In genomic region chr4:121072080-121072835, GRCh38 we compare ENCODE assay signal across 8 cellular contexts. TPM values are rescaled to one million over a fixed set of nuclear protein-coding genes. Genes with fewer than 3 reads are reported as not detected.
DNase-seq lines count a peak whose midpoint lies in the region; ATAC-seq, FAIRE-seq and TF ChIP-seq lines count a peak whose summit lies in the region.

NDNF (minus strand) TSS chr4:121072535; CDS start chr4:121045837, 26,698 bp downstream.

- CTCF ChIA-PET in T-cell (lab: Charles Lee) (interaction anchor here (0.7 kb wide), 2 partner anchors 23 to 24 kb away, joined by 3 read pairs; no protein-coding TSS in a partner anchor), MCF 10A (lab: Yijun Ruan, JAX) (interaction anchor here (0.5 to 0.9 kb wide), 4 partner anchors 22 to 698 kb away, joined by 3 read pairs; no protein-coding TSS in a partner anchor)

- H3K9me3 Mint-ChIP-seq in T-cell = no peaks in the 10 kb centered on the region
- no peaks in the 10 kb centered on the region for H3K9me3 Mint-ChIP-seq in MCF 10A (ENCODE audit: unreplicated experiment)

- no peak for FAIRE-seq in D721Med (lab: Jason Lieb, UNC)

- no peak for TF ChIP-seq CTCF in MCF 10A (IDR thresholded peaks at IDR 0.05; ENCODE audit: unreplicated experiment)
- TF ChIP-seq CTCF in spleen (IDR thresholded peaks at IDR 0.05 in 8 of 11, conservative IDR thresholded peaks at IDR 0.05 in 3 of 11) = no peak
- no peak for TF ChIP-seq CTCF in D721Med (IDR thresholded peaks at IDR 0.05; ENCODE audit: insufficient read depth, missing control alignments)

- H3K9me3 ChIP-seq in spleen = no peaks in the 10 kb centered on the region

- H3K36me3 Mint-ChIP-seq in T-cell = no peaks in the 10 kb centered on the region
- no peaks in the 10 kb centered on the region for H3K36me3 Mint-ChIP-seq in MCF 10A (ENCODE audit: insufficient read depth, unreplicated experiment)

- BruUV-seq in MCF 10A (replicated peaks; lab: Mats Ljungman, UMichigan) = no TSS peak

- H3K36me3 ChIP-seq in H7 (replicated peaks; ENCODE audit: control insufficient read depth, insufficient read depth, low read length) (no peaks in the 10 kb centered on the region), spleen (no peaks in the 10 kb centered on the region)

- ATAC-seq in T-cell (replicated peaks in 1 of 4) = peak; percentile 57 to 75 (median 64)

- intact Hi-C loops in MCF 10A (cut with micrococcal nuclease) = no loop called here
- intact Hi-C loops in spleen (cut with DNase I; ENCODE audit: low total_unique reads) = no loop called here

- POLR2A ChIA-PET in T-cell (lab: Charles Lee) = interaction anchor here in 1 of 2 donors (0.6 kb wide), 1 partner anchor 1617 kb away, joined by 6 read pairs; no protein-coding TSS in a partner anchor
- POLR2A ChIA-PET in MCF 10A (lab: Yijun Ruan, JAX) = no interaction called here

- H3K27ac ChIP-seq in spleen = no peak within 1 kb of the TSS

- WGBS in spleen, 5 donors = 0 to 3% (median 1%) methylated on average over 35 to 70 of the region's 70 CpGs

- peak within 1 kb of the TSS; percentile 66 for H3K4me3 ChIP-seq in H7 (ENCODE audit: insufficient read depth, low read depth, low read length)
- peak within 1 kb of the TSS; percentile 10 to 73 (median 46) for H3K4me3 ChIP-seq in spleen

- no peak for TF ChIP-seq POLR2A in spleen (IDR thresholded peaks at IDR 0.05)

- H3K27ac Mint-ChIP-seq in T-cell (peak within 1 kb of the TSS in 1 of 2 donors; percentile 39), MCF 10A (ENCODE audit: low read depth, unreplicated experiment) (no peak within 1 kb of the TSS)

- DNase-seq in AG20443 (ENCODE audit: low spot score) (peak; percentile 67), H7 (peak; percentile 72), T-cell (peak in 22 of 34 experiments; percentile 2 to 46 (median 22)), MCF 10A (ENCODE audit: unreplicated experiment) (peak; percentile 29), iris pigment epithelial cell (ENCODE audit: low read depth) (peak; percentile 36), spleen (no peak), germinal center (ENCODE audit: low spot score) (no peak), D721Med (ENCODE audit: insufficient read length, low spot score) (no peak)

- peaks cover 18 to 31% (median 28%) of the 10 kb centered on the region in 3 donors for H3K4me1 Mint-ChIP-seq in T-cell
- peaks cover 5% of the 10 kb centered on the region for H3K4me1 Mint-ChIP-seq in MCF 10A (ENCODE audit: insufficient read depth, unreplicated experiment)

- peaks cover 4 to 31% (median 23%) of the 10 kb centered on the region in 6 donors for H3K4me1 ChIP-seq in spleen

- H3K4me3 Mint-ChIP-seq in T-cell (peak within 1 kb of the TSS; percentile 78 to 90 (median 81)), MCF 10A (ENCODE audit: unreplicated experiment) (peak within 1 kb of the TSS; percentile 78)

- H3K27me3 ChIP-seq in H7 (ENCODE audit: control insufficient read depth, insufficient read depth, low read length) (peaks cover 43% of the 10 kb centered on the region), spleen (replicated peaks in 1 of 7) (peaks cover 0 to 89% (median 47%) of the 10 kb centered on the region in 7 donors)

- H3K27me3 Mint-ChIP-seq in T-cell (peaks cover 50 to 66% of the 10 kb centered on the region in 2 donors), MCF 10A (ENCODE audit: insufficient read depth, unreplicated experiment) (peaks cover 10% of the 10 kb centered on the region)

RNA-seq across cellular contexts. Expression of gene NDNF, which starts in this region (rescaled TPM):
- total RNA-seq in H7 (2014; rRNA removed; shearing (Covaris generic)) = 1.6 and 3.4 TPM in 2 replicates
- total RNA-seq in T-cell = under 1 TPM in 3 of 5 donors, not detected in 2; 0.36 to 0.47 (median 0.41) TPM
- 0.42 TPM in 1 of 2 replicates, not detected in the other for total RNA-seq in MCF 10A (2022)
- total RNA-seq in spleen = under 1 TPM in 4 of 7 donors, not detected in 3; 0.20 to 0.82 (median 0.33) TPM
- polyA plus RNA-seq in spleen = under 1 TPM; 0.03 to 0.15 (median 0.08) TPM

Comparison
In these comparisons a context has a peak if more than half of its experiments do, and no peak if none do; other contexts are left out.
1. Peak in DNase-seq and ATAC-seq in T-cell; RNA of the gene not detected or under 1 TPM.
2. Peak in DNase-seq in MCF 10A; RNA of the gene not detected or under 1 TPM.
3. DNase-seq: peak in AG20443 (single experiment), H7 (single experiment) and iris pigment epithelial cell (single experiment); none in spleen (single experiment), germinal center (single experiment) and D721Med (single experiment).